1 cellular context compared by ENCODE assay signal in the genomic region with DNA sequence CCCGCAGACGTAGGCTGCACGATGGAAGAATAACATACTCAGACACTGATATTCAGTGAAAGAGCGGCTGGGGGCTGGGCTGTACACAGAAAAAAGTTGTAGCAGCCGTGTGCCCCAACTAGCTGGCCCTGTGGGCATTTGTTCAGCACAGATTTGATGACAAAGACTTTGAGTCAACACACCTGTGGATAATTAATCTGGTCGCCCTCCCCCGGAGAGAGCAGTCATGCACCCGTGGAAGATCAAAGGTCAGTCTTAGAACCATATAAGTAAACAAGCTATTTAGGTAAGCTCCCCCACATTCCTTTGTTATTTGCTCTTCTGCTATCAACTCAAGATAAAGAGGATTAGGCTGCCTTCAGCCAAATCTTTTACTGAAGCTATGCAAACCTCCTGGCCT.
TF ChIP-seq lines count a peak whose summit lies in the region.

No MANE protein-coding gene starts in this region.

TF ChIP-seq in HepG2, 621 proteins besides CTCF, POLR2A, EP300 and RAD21 (continued from another document and continues in another):
- TF ChIP-seq, protein P1, sequence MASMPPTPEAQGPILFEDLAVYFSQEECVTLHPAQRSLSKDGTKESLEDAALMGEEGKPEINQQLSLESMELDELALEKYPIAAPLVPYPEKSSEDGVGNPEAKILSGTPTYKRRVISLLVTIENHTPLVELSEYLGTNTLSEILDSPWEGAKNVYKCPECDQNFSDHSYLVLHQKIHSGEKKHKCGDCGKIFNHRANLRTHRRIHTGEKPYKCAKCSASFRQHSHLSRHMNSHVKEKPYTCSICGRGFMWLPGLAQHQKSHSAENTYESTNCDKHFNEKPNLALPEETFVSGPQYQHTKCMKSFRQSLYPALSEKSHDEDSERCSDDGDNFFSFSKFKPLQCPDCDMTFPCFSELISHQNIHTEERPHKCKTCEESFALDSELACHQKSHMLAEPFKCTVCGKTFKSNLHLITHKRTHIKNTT (CRISPR knock-in tag; IDR thresholded peaks at IDR 0.05), result no peak
- TF ChIP-seq GPN1 (CRISPR knock-in tag; IDR thresholded peaks at IDR 0.05; ENCODE audit: borderline replicate concordance) (no peak), NFIC (IDR thresholded peaks at IDR 0.05; ENCODE audit: low read length) (no peak), SOX5 (CRISPR knock-in tag; IDR thresholded peaks at IDR 0.05; ENCODE audit: borderline replicate concordance) (peak; percentile 69; the same call in 1 of the 2 replicates), TBP (CRISPR knock-in tag; IDR thresholded peaks at IDR 0.05) (no peak), ZNF556 (CRISPR knock-in tag; IDR thresholded peaks at IDR 0.05; ENCODE audit: borderline replicate concordance) (no peak), RXRA (CRISPR knock-in tag; IDR thresholded peaks at IDR 0.05) (no peak), ZNF44 (CRISPR knock-in tag; IDR thresholded peaks at IDR 0.05) (no peak), NR3C1 (CRISPR knock-in tag; IDR thresholded peaks at IDR 0.05) (no peak), ZBTB7A (CRISPR knock-in tag; IDR thresholded peaks at IDR 0.05) (no peak), JARID2 (CRISPR knock-in tag; IDR thresholded peaks at IDR 0.05; ENCODE audit: insufficient replicate concordance) (no peak), CEBPG (CRISPR knock-in tag; IDR thresholded peaks at IDR 0.05) (no peak), MED1 (CRISPR knock-in tag; IDR thresholded peaks at IDR 0.05) (peak; percentile 16; the same call in 1 of the 2 replicates), ZNF264 (CRISPR knock-in tag; IDR thresholded peaks at IDR 0.05) (no peak), MTA3 (CRISPR knock-in tag; IDR thresholded peaks at IDR 0.05) (no peak), PPARG (CRISPR knock-in tag; conservative IDR thresholded peaks at IDR 0.05) (no peak), KDM3A (CRISPR knock-in tag; IDR thresholded peaks at IDR 0.05; ENCODE audit: low read depth) (no peak), IKZF1 (IDR thresholded peaks at IDR 0.05) (no peak), JUND (CRISPR knock-in tag; IDR thresholded peaks at IDR 0.05) (no peak), MAFF (IDR thresholded peaks at IDR 0.05; ENCODE audit: low read depth, low read length) (no peak), NFE2L2 (IDR thresholded peaks at IDR 0.05; ENCODE audit: low read length) (no peak), ZNF224 (CRISPR knock-in tag; IDR thresholded peaks at IDR 0.05) (no peak), GATAD2A (CRISPR knock-in tag; IDR thresholded peaks at IDR 0.05) (0 out of 2 replicates have a peak, but pooled peaks have one; percentile 31), NAIF1 (CRISPR knock-in tag; IDR thresholded peaks at IDR 0.05; ENCODE audit: borderline replicate concordance) (no peak), HDAC2 (CRISPR knock-in tag; IDR thresholded peaks at IDR 0.05) (peak; percentile 70), ZNF17 (CRISPR knock-in tag; IDR thresholded peaks at IDR 0.05) (no peak)
- TF ChIP-seq, protein P2, sequence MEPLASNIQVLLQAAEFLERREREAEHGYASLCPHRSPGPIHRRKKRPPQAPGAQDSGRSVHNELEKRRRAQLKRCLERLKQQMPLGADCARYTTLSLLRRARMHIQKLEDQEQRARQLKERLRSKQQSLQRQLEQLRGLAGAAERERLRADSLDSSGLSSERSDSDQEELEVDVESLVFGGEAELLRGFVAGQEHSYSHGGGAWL (CRISPR knock-in tag; IDR thresholded peaks at IDR 0.05), result no peak
- TF ChIP-seq, protein P3, sequence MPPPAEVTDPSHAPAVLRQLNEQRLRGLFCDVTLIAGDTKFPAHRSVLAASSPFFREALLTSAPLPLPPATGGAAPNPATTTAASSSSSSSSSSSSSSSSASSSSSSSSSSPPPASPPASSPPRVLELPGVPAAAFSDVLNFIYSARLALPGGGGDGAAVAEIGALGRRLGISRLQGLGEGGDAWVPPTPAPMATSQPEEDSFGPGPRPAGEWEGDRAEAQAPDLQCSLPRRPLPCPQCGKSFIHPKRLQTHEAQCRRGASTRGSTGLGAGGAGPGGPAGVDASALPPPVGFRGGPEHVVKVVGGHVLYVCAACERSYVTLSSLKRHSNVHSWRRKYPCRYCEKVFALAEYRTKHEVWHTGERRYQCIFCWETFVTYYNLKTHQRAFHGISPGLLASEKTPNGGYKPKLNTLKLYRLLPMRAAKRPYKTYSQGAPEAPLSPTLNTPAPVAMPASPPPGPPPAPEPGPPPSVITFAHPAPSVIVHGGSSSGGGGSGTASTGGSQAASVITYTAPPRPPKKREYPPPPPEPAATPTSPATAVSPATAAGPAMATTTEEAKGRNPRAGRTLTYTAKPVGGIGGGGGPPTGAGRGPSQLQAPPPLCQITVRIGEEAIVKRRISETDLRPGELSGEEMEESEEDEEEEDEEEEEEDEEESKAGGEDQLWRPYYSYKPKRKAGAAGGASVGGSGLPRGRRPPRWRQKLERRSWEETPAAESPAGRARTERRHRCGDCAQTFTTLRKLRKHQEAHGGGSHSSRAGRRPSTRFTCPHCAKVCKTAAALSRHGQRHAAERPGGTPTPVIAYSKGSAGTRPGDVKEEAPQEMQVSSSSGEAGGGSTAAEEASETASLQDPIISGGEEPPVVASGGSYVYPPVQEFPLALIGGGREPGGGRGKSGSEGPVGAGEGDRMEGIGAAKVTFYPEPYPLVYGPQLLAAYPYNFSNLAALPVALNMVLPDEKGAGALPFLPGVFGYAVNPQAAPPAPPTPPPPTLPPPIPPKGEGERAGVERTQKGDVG (CRISPR knock-in tag; IDR thresholded peaks at IDR 0.05; ENCODE audit: borderline replicate concordance), result no peak
- TF ChIP-seq, protein P4, sequence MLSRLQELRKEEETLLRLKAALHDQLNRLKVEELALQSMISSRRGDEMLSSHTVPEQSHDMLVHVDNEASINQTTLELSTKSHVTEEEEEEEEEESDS (CRISPR knock-in tag; IDR thresholded peaks at IDR 0.05; ENCODE audit: borderline replicate concordance), result no peak
- TF ChIP-seq, protein P5, sequence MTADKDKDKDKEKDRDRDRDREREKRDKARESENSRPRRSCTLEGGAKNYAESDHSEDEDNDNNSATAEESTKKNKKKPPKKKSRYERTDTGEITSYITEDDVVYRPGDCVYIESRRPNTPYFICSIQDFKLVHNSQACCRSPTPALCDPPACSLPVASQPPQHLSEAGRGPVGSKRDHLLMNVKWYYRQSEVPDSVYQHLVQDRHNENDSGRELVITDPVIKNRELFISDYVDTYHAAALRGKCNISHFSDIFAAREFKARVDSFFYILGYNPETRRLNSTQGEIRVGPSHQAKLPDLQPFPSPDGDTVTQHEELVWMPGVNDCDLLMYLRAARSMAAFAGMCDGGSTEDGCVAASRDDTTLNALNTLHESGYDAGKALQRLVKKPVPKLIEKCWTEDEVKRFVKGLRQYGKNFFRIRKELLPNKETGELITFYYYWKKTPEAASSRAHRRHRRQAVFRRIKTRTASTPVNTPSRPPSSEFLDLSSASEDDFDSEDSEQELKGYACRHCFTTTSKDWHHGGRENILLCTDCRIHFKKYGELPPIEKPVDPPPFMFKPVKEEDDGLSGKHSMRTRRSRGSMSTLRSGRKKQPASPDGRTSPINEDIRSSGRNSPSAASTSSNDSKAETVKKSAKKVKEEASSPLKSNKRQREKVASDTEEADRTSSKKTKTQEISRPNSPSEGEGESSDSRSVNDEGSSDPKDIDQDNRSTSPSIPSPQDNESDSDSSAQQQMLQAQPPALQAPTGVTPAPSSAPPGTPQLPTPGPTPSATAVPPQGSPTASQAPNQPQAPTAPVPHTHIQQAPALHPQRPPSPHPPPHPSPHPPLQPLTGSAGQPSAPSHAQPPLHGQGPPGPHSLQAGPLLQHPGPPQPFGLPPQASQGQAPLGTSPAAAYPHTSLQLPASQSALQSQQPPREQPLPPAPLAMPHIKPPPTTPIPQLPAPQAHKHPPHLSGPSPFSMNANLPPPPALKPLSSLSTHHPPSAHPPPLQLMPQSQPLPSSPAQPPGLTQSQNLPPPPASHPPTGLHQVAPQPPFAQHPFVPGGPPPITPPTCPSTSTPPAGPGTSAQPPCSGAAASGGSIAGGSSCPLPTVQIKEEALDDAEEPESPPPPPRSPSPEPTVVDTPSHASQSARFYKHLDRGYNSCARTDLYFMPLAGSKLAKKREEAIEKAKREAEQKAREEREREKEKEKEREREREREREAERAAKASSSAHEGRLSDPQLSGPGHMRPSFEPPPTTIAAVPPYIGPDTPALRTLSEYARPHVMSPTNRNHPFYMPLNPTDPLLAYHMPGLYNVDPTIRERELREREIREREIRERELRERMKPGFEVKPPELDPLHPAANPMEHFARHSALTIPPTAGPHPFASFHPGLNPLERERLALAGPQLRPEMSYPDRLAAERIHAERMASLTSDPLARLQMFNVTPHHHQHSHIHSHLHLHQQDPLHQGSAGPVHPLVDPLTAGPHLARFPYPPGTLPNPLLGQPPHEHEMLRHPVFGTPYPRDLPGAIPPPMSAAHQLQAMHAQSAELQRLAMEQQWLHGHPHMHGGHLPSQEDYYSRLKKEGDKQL (CRISPR knock-in tag; IDR thresholded peaks at IDR 0.05; ENCODE audit: low read depth), result peak; percentile 54; the same call in 1 of the 2 replicates
- TF ChIP-seq, protein P6, sequence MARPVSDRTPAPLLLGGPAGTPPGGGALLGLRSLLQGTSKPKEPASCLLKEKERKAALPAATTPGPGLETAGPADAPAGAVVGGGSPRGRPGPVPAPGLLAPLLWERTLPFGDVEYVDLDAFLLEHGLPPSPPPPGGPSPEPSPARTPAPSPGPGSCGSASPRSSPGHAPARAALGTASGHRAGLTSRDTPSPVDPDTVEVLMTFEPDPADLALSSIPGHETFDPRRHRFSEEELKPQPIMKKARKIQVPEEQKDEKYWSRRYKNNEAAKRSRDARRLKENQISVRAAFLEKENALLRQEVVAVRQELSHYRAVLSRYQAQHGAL (CRISPR knock-in tag; IDR thresholded peaks at IDR 0.05; ENCODE audit: not compliant biosample characterization), result no peak
- TF ChIP-seq, protein P7, sequence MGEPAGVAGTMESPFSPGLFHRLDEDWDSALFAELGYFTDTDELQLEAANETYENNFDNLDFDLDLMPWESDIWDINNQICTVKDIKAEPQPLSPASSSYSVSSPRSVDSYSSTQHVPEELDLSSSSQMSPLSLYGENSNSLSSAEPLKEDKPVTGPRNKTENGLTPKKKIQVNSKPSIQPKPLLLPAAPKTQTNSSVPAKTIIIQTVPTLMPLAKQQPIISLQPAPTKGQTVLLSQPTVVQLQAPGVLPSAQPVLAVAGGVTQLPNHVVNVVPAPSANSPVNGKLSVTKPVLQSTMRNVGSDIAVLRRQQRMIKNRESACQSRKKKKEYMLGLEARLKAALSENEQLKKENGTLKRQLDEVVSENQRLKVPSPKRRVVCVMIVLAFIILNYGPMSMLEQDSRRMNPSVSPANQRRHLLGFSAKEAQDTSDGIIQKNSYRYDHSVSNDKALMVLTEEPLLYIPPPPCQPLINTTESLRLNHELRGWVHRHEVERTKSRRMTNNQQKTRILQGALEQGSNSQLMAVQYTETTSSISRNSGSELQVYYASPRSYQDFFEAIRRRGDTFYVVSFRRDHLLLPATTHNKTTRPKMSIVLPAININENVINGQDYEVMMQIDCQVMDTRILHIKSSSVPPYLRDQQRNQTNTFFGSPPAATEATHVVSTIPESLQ (CRISPR knock-in tag; conservative IDR thresholded peaks at IDR 0.05), result no peak
- TF ChIP-seq, protein P8, sequence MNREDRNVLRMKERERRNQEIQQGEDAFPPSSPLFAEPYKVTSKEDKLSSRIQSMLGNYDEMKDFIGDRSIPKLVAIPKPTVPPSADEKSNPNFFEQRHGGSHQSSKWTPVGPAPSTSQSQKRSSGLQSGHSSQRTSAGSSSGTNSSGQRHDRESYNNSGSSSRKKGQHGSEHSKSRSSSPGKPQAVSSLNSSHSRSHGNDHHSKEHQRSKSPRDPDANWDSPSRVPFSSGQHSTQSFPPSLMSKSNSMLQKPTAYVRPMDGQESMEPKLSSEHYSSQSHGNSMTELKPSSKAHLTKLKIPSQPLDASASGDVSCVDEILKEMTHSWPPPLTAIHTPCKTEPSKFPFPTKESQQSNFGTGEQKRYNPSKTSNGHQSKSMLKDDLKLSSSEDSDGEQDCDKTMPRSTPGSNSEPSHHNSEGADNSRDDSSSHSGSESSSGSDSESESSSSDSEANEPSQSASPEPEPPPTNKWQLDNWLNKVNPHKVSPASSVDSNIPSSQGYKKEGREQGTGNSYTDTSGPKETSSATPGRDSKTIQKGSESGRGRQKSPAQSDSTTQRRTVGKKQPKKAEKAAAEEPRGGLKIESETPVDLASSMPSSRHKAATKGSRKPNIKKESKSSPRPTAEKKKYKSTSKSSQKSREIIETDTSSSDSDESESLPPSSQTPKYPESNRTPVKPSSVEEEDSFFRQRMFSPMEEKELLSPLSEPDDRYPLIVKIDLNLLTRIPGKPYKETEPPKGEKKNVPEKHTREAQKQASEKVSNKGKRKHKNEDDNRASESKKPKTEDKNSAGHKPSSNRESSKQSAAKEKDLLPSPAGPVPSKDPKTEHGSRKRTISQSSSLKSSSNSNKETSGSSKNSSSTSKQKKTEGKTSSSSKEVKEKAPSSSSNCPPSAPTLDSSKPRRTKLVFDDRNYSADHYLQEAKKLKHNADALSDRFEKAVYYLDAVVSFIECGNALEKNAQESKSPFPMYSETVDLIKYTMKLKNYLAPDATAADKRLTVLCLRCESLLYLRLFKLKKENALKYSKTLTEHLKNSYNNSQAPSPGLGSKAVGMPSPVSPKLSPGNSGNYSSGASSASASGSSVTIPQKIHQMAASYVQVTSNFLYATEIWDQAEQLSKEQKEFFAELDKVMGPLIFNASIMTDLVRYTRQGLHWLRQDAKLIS (CRISPR knock-in tag; IDR thresholded peaks at IDR 0.05), result no peak
- TF ChIP-seq, protein P9, sequence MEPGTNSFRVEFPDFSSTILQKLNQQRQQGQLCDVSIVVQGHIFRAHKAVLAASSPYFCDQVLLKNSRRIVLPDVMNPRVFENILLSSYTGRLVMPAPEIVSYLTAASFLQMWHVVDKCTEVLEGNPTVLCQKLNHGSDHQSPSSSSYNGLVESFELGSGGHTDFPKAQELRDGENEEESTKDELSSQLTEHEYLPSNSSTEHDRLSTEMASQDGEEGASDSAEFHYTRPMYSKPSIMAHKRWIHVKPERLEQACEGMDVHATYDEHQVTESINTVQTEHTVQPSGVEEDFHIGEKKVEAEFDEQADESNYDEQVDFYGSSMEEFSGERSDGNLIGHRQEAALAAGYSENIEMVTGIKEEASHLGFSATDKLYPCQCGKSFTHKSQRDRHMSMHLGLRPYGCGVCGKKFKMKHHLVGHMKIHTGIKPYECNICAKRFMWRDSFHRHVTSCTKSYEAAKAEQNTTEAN (CRISPR knock-in tag; conservative IDR thresholded peaks at IDR 0.05), result no peak
- TF ChIP-seq, protein P10, sequence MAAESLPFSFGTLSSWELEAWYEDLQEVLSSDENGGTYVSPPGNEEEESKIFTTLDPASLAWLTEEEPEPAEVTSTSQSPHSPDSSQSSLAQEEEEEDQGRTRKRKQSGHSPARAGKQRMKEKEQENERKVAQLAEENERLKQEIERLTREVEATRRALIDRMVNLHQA (CRISPR knock-in tag; IDR thresholded peaks at IDR 0.05), result no peak
- TF ChIP-seq, protein P11, sequence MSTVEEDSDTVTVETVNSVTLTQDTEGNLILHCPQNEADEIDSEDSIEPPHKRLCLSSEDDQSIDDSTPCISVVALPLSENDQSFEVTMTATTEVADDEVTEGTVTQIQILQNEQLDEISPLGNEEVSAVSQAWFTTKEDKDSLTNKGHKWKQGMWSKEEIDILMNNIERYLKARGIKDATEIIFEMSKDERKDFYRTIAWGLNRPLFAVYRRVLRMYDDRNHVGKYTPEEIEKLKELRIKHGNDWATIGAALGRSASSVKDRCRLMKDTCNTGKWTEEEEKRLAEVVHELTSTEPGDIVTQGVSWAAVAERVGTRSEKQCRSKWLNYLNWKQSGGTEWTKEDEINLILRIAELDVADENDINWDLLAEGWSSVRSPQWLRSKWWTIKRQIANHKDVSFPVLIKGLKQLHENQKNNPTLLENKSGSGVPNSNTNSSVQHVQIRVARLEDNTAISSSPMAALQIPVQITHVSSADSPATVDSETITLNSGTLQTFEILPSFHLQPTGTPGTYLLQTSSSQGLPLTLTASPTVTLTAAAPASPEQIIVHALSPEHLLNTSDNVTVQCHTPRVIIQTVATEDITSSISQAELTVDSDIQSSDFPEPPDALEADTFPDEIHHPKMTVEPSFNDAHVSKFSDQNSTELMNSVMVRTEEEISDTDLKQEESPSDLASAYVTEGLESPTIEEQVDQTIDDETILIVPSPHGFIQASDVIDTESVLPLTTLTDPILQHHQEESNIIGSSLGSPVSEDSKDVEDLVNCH (CRISPR knock-in tag; IDR thresholded peaks at IDR 0.05), result no peak
